Comparison of ENCODE assay signal across 1 cellular context in the genomic region with DNA sequence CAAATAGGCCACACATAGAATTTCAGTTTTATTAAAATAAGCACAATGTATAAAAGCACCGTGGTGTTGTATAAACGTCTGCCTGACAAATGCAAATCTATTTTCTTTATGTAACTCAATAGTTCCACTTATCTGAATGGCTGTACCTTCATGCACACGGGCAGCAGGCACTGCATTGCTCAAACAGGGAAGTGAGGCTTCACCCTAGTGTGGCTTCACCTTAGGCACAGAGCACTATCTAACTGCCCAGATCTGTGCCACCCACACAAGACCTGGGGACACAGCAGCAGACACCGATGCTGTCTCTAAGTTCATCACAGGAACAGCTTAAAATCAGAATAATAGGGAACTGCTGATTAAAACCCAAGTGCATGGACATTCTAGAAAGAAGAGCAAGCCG.
TF ChIP-seq lines count a peak whose summit lies in the region.

No MANE protein-coding gene starts in this region.

TF ChIP-seq in HepG2, 621 proteins besides CTCF, POLR2A, EP300 and RAD21:
- TF ChIP-seq JUND (CRISPR knock-in tag; IDR thresholded peaks at IDR 0.05) (no peak), KDM6A (CRISPR knock-in tag; IDR thresholded peaks at IDR 0.05; ENCODE audit: low read depth) (no peak), ZZZ3 (CRISPR knock-in tag; IDR thresholded peaks at IDR 0.05; ENCODE audit: borderline replicate concordance) (no peak), SIX1 (CRISPR knock-in tag; IDR thresholded peaks at IDR 0.05; ENCODE audit: borderline replicate concordance) (no peak)
- TF ChIP-seq, protein P1, sequence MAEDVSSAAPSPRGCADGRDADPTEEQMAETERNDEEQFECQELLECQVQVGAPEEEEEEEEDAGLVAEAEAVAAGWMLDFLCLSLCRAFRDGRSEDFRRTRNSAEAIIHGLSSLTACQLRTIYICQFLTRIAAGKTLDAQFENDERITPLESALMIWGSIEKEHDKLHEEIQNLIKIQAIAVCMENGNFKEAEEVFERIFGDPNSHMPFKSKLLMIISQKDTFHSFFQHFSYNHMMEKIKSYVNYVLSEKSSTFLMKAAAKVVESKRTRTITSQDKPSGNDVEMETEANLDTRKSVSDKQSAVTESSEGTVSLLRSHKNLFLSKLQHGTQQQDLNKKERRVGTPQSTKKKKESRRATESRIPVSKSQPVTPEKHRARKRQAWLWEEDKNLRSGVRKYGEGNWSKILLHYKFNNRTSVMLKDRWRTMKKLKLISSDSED (CRISPR knock-in tag; IDR thresholded peaks at IDR 0.05) = no peak
TF ChIP-seq in HepG2: peak in this region for 0.
